In genomic region chr11:75098835-75099439, GRCh38 we compare ENCODE assay signal across 16 cellular contexts. TPM values are rescaled to one million over a fixed set of nuclear protein-coding genes. Genes with fewer than 3 reads are reported as not detected.
"Had no signal": no experiment of that assay in that cellular context is flagged by ENCODE, and none has a peak within 500 bp of the region (broad histone marks: within the 10 kb centered on the region; RNA-seq: fewer than 3 reads in every experiment).

No MANE protein-coding gene starts in this region.

RNA-seq across cellular contexts. Expression of gene OR2AT4, which starts 2.3 kb away (rescaled TPM):
- total RNA-seq: activated CD4-positive, alpha-beta memory T cell treated with anti-CD3 and anti-CD28 coated beads for 36 hours; activated CD4-positive, alpha-beta T cell treated with anti-CD3 and anti-CD28 coated beads for 36 hours; activated CD8-positive, alpha-beta memory T cell treated with anti-CD3 and anti-CD28 coated beads for 36 hours; activated CD8-positive, alpha-beta T cell treated with anti-CD3 and anti-CD28 coated beads for 36 hours; activated naive CD4-positive, alpha-beta T cell treated with anti-CD3 and anti-CD28 coated beads for 36 hours; activated naive CD4-positive, alpha-beta T cell treated with anti-CD3 and anti-CD28 coated beads, Interleukin-2, amount 50 U/mL, for 72 hours; activated naive CD8-positive, alpha-beta T cell treated with anti-CD3 and anti-CD28 coated beads for 36 hours; activated T-cell treated with anti-CD3 and anti-CD28 coated beads, Interleukin-2, amount 50 U/mL, for 4 hours; activated T-cell treated with anti-CD3 and anti-CD28 coated beads, Interleukin-2, amount 50 U/mL, for 72 hours; activated T-helper 1 cell treated with anti-CD3 and anti-CD28 coated beads, Interleukin-12 subunit alpha, Interleukin-12 subunit beta, Interleukin-2, Interleukin-4 antibody, amounts not matched to agents 30 ng/mL and 10 ng/mL and 1 ng/mL, durations not matched to agents 14 hours and 24 hours and 36 hours; activated T-helper 17 cell treated with anti-CD3 and anti-CD28 coated beads, Interleukin-2, amount 50 U/mL, for 72 hours; adrenal gland; aorta; astrocyte; breast epithelium; cardiac septum had no signal
- polyA plus RNA-seq: adrenal gland had no signal

RNA-seq across cellular contexts. Expression of gene SLCO2B1, which starts 52.0 kb away (rescaled TPM):
- total RNA-seq: activated CD4-positive, alpha-beta memory T cell treated with anti-CD3 and anti-CD28 coated beads for 36 hours; activated CD4-positive, alpha-beta T cell treated with anti-CD3 and anti-CD28 coated beads for 36 hours; activated CD8-positive, alpha-beta memory T cell treated with anti-CD3 and anti-CD28 coated beads for 36 hours; activated CD8-positive, alpha-beta T cell treated with anti-CD3 and anti-CD28 coated beads for 36 hours; activated naive CD4-positive, alpha-beta T cell treated with anti-CD3 and anti-CD28 coated beads for 36 hours; activated naive CD4-positive, alpha-beta T cell treated with anti-CD3 and anti-CD28 coated beads, Interleukin-2, amount 50 U/mL, for 72 hours; activated naive CD8-positive, alpha-beta T cell treated with anti-CD3 and anti-CD28 coated beads for 36 hours; activated T-cell treated with anti-CD3 and anti-CD28 coated beads, Interleukin-2, amount 50 U/mL, for 72 hours; activated T-helper 1 cell treated with anti-CD3 and anti-CD28 coated beads, Interleukin-12 subunit alpha, Interleukin-12 subunit beta, Interleukin-2, Interleukin-4 antibody, amounts not matched to agents 30 ng/mL and 10 ng/mL and 1 ng/mL, durations not matched to agents 14 hours and 24 hours and 36 hours had no signal
